10 cellular contexts compared by ENCODE assay signal in the genomic region with DNA sequence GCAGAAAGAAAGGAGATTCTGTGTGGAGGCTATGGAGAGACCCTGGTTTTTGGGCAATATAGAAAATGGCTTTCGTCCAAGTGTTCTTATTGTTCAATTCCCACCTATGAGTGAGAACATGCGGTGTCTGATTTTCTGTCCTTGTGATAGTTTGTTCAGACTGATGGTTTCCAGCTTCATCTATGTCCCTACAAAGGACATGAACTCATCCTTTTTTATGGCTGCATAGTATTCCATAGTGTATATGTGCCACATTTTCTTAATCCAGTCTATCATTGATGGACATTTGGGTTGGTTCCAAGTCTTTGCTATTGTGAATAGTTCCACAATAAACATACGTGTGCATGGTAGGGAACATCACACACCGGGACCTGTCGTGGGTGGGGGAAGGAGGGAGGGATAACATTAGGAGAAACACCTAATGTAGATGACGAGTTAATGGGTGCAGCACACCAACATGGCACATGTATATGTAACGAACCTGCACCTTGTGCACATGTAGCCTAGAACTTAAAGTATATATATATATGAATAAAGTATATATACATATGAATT. TPM values are rescaled to one million over a fixed set of nuclear protein-coding genes. Genes with fewer than 3 reads are reported as not detected.
A peak's percentile ranks its signal among the peaks of the same experiment; 100 is the strongest.
DNase-seq lines count a peak whose midpoint lies in the region; ATAC-seq and TF ChIP-seq lines count a peak whose summit lies in the region.
"Not testable (repeated sequence)": the region's sequence is repeated elsewhere in the genome, so short reads cannot be mapped to it uniquely, and the experiment has no call there.
"Had no signal": no experiment of that assay in that cellular context is flagged by ENCODE, and none has a peak within 500 bp of the region (broad histone marks: within the 10 kb centered on the region; RNA-seq: fewer than 3 reads in every experiment).

No MANE protein-coding gene starts in this region.

- peak overlapping the region in 3 of 4 donors; percentile 83 to 90 (median 88) for H3K27ac ChIP-seq in esophagus squamous epithelium

- not testable (repeated sequence) for H3K4me1 Mint-ChIP-seq in Calu3 (ENCODE audit: low read depth, unreplicated experiment); type B pancreatic cell (ENCODE audit: unreplicated experiment)
- peaks cover 52% of the 10 kb centered on the region for H3K4me1 Mint-ChIP-seq in activated CD4-positive, alpha-beta memory T cell treated with anti-CD3 and anti-CD28 coated beads for 36 hours (ENCODE audit: low read depth)
- peaks cover 48% of the 10 kb centered on the region for H3K4me1 Mint-ChIP-seq in activated naive CD8-positive, alpha-beta T cell treated with anti-CD3 and anti-CD28 coated beads, Interleukin-2, amount 50 U/mL, for 24 hours
- peaks cover 52 to 55% of the 10 kb centered on the region in 2 donors for H3K4me1 Mint-ChIP-seq in natural killer cell

- ATAC-seq in activated naive CD8-positive, alpha-beta T cell treated with anti-CD3 and anti-CD28 coated beads, Interleukin-2, amount 50 U/mL, for 24 hours; natural killer cell: not testable (repeated sequence)

- H3K27me3 Mint-ChIP-seq in Calu3 (ENCODE audit: unreplicated experiment) (peaks cover 26% of the 10 kb centered on the region), type B pancreatic cell (peaks cover 50% of the 10 kb centered on the region)
- not testable (repeated sequence) for H3K27me3 Mint-ChIP-seq in activated CD4-positive, alpha-beta memory T cell treated with anti-CD3 and anti-CD28 coated beads for 36 hours; activated naive CD8-positive, alpha-beta T cell treated with anti-CD3 and anti-CD28 coated beads, Interleukin-2, amount 50 U/mL, for 24 hours; natural killer cell (ENCODE audit: low read depth in 2 of 2)

- H3K27me3 ChIP-seq in NT2/D1 (ENCODE audit: insufficient read depth, insufficient read length); esophagus squamous epithelium: not testable (repeated sequence)

- not testable (repeated sequence) for H3K9ac ChIP-seq in NT2/D1 (ENCODE audit: insufficient read length, low read depth)

- DNase-seq in Calu3; HFF-Myc (ENCODE audit: extremely low read depth, low read depth); NT2/D1 (ENCODE audit: low read depth, low spot score); activated CD4-positive, alpha-beta memory T cell treated with anti-CD3 and anti-CD28 coated beads for 36 hours; activated naive CD8-positive, alpha-beta T cell treated with anti-CD3 and anti-CD28 coated beads, Interleukin-2, amount 50 U/mL, for 24 hours; esophagus squamous epithelium (lab: John Stamatoyannopoulos, UW); natural killer cell; type B pancreatic cell (ENCODE audit: extremely low spot score, unreplicated experiment): not testable (repeated sequence)

- H3K4me3 ChIP-seq in HFF-Myc (replicated peaks; ENCODE audit: low read depth, low read length) = peak overlapping the region; percentile 55
- H3K4me3 ChIP-seq in NT2/D1 (ENCODE audit: insufficient read length, low read depth) = peak overlapping the region; percentile 75
- H3K4me3 ChIP-seq in esophagus squamous epithelium = peak overlapping the region in 1 of 4 donors; percentile 52

- not testable (repeated sequence) for TF ChIP-seq POLR2A in esophagus squamous epithelium (IDR thresholded peaks at IDR 0.05)

- 66 to 74% methylated on average over 6 to 7 of the region's 7 CpGs for WGBS in esophagus squamous epithelium, 2 donors

- not testable (repeated sequence) for H3K9me3 ChIP-seq in NT2/D1 (ENCODE audit: insufficient read depth, low read length); esophagus squamous epithelium

- not testable (repeated sequence) for H3K4me1 ChIP-seq in NT2/D1 (ENCODE audit: insufficient read depth, insufficient read length)
- peaks cover 0 to 14% (median 5%) of the 10 kb centered on the region in 3 donors for H3K4me1 ChIP-seq in esophagus squamous epithelium

- peaks cover 17% of the 10 kb centered on the region for H3K36me3 Mint-ChIP-seq in Calu3 (ENCODE audit: insufficient read depth, unreplicated experiment)
- H3K36me3 Mint-ChIP-seq in activated CD4-positive, alpha-beta memory T cell treated with anti-CD3 and anti-CD28 coated beads for 36 hours; activated naive CD8-positive, alpha-beta T cell treated with anti-CD3 and anti-CD28 coated beads, Interleukin-2, amount 50 U/mL, for 24 hours (ENCODE audit: low read depth); natural killer cell; type B pancreatic cell: not testable (repeated sequence)

- CTCF ChIA-PET in Calu3 (lab: Charles Lee) = interaction anchor here (1.5 kb wide), 1 partner anchor 200 kb away, joined by 3 read pairs; no protein-coding TSS in a partner anchor
- CTCF ChIA-PET in activated CD4-positive, alpha-beta memory T cell treated with anti-CD3 and anti-CD28 coated beads for 36 hours (lab: Charles Lee) = interaction anchor here (1.4 to 1.7 kb wide), 2 partner anchors 52 to 200 kb away, joined by 5 read pairs; no protein-coding TSS in a partner anchor

- intact Hi-C loops in Calu3 (cut with micrococcal nuclease; ENCODE audit: unreplicated experiment); esophagus squamous epithelium (cut with DNase I); natural killer cell (cut with micrococcal nuclease): not testable (repeated sequence)
- intact Hi-C loops in activated CD4-positive, alpha-beta memory T cell treated with anti-CD3 and anti-CD28 coated beads for 36 hours (cut with micrococcal nuclease) = loop anchor here (10.0 kb wide), 1 partner anchor 206 kb away; the partner anchor contains the start of gene DUSP12

- not testable (repeated sequence) for H3K9me3 Mint-ChIP-seq in Calu3 (ENCODE audit: low read depth, unreplicated experiment); activated CD4-positive, alpha-beta memory T cell treated with anti-CD3 and anti-CD28 coated beads for 36 hours; activated naive CD8-positive, alpha-beta T cell treated with anti-CD3 and anti-CD28 coated beads, Interleukin-2, amount 50 U/mL, for 24 hours; natural killer cell; type B pancreatic cell

- H3K36me3 ChIP-seq in NT2/D1 (ENCODE audit: insufficient read depth, insufficient read length, low read length); esophagus squamous epithelium: not testable (repeated sequence)

- not testable (repeated sequence) for BruUV-seq in Calu3 (replicated peaks; lab: Mats Ljungman, UMichigan)

- not testable (repeated sequence) for TF ChIP-seq CTCF in Calu3 (IDR thresholded peaks at IDR 0.05; ENCODE audit: unreplicated experiment); HFF-Myc (IDR thresholded peaks at IDR 0.05; ENCODE audit: low read depth, low read length, missing control alignments); esophagus squamous epithelium (IDR thresholded peaks at IDR 0.05); natural killer cell (IDR thresholded peaks at IDR 0.05); type B pancreatic cell (conservative IDR thresholded peaks at IDR 0.05)

- POLR2A ChIA-PET in activated CD4-positive, alpha-beta memory T cell treated with anti-CD3 and anti-CD28 coated beads for 36 hours (lab: Charles Lee) = not testable (repeated sequence)

- not testable (repeated sequence) for H3K27ac Mint-ChIP-seq in Calu3 (ENCODE audit: unreplicated experiment); activated naive CD8-positive, alpha-beta T cell treated with anti-CD3 and anti-CD28 coated beads, Interleukin-2, amount 50 U/mL, for 24 hours; type B pancreatic cell
- H3K27ac Mint-ChIP-seq in activated CD4-positive, alpha-beta memory T cell treated with anti-CD3 and anti-CD28 coated beads for 36 hours = peak overlapping the region; percentile 33
- peak overlapping the region; percentile 95 to 100 for H3K27ac Mint-ChIP-seq in natural killer cell

- H3K4me3 Mint-ChIP-seq in Calu3 (ENCODE audit: low read depth, unreplicated experiment) (peak overlapping the region; percentile 92), natural killer cell (peak overlapping the region; percentile 99), type B pancreatic cell (peak overlapping the region; percentile 25)
- peak overlapping the region; percentile 95 for H3K4me3 Mint-ChIP-seq in activated CD4-positive, alpha-beta memory T cell treated with anti-CD3 and anti-CD28 coated beads for 36 hours
- H3K4me3 Mint-ChIP-seq in activated naive CD8-positive, alpha-beta T cell treated with anti-CD3 and anti-CD28 coated beads, Interleukin-2, amount 50 U/mL, for 24 hours = peak overlapping the region; percentile 21

RNA-seq across cellular contexts. Expression of gene FCGR3A, which starts 10.6 kb away (rescaled TPM):
- total RNA-seq in Calu3 (2022) = not detected in 2 replicates
- not detected for total RNA-seq in activated CD4-positive, alpha-beta memory T cell treated with anti-CD3 and anti-CD28 coated beads for 36 hours
- total RNA-seq in esophagus squamous epithelium = 10 to 100 TPM in 1 of 4 donors, 1 to 10 TPM in 2, under 1 TPM in 1; 0.23 to 15.5 (median 1.9) TPM
- total RNA-seq in natural killer cell = 100 to 1,000 TPM; 557 to 892 (median 848) TPM
- total RNA-seq in type B pancreatic cell (ENCODE audit: low replicate concordance) = 0.17 TPM in 1 of 2 replicates, not detected in the other
- total RNA-seq: fibroblast of lung, renal cortical epithelial cell had no signal

RNA-seq across cellular contexts. Expression of gene HSPA6, which starts 14.7 kb away (rescaled TPM):
- total RNA-seq in Calu3 (2022) (1.3 and 1.9 TPM in 2 replicates), esophagus squamous epithelium (1 to 10 TPM; 1.3 to 4.2 (median 3.2) TPM), natural killer cell (1 to 10 TPM; 5.8 to 6.5 (median 6.0) TPM), type B pancreatic cell (ENCODE audit: low replicate concordance) (0.77 and 1.0 TPM in 2 replicates)
- total RNA-seq in activated CD4-positive, alpha-beta memory T cell treated with anti-CD3 and anti-CD28 coated beads for 36 hours = under 1 TPM; 0.48 to 0.53 TPM

RNA-seq across cellular contexts. Expression of gene FCGR2A, which starts 33.7 kb away (rescaled TPM):
- not detected in 2 replicates for total RNA-seq in Calu3 (2022)
- total RNA-seq in activated CD4-positive, alpha-beta memory T cell treated with anti-CD3 and anti-CD28 coated beads for 36 hours = under 1 TPM in 1 of 2 experiments, not detected in 1; 0.14 TPM
- total RNA-seq in esophagus squamous epithelium = 10 to 100 TPM in 2 of 4 donors, 1 to 10 TPM in 2; 4.3 to 33.9 (median 19.6) TPM
- total RNA-seq in natural killer cell = 10 to 100 TPM in 2 of 3 donors, 1 to 10 TPM in 1; 7.5 to 34.6 (median 13.9) TPM
- 0.62 and 2.1 TPM in 2 replicates for total RNA-seq in type B pancreatic cell (ENCODE audit: low replicate concordance)

Comparison
In these comparisons a context has a peak if more than half of its experiments do, and no peak if none do; other contexts are left out.
1. H3K4me3 Mint-ChIP-seq: peak in every context shown above with its lines; median percentile 99 in natural killer cell; 95 in activated CD4-positive, alpha-beta memory T cell treated with anti-CD3 and anti-CD28 coated beads for 36 hours; 92 in Calu3; 25 in type B pancreatic cell; 21 in activated naive CD8-positive, alpha-beta T cell treated with anti-CD3 and anti-CD28 coated beads, Interleukin-2, amount 50 U/mL, for 24 hours.
2. RNA of gene FCGR3A, which starts 10.6 kb away (total RNA-seq): 557 to 892 TPM in natural killer cell; 0.23 to 15.5 TPM in esophagus squamous epithelium, not detected in activated CD4-positive, alpha-beta memory T cell treated with anti-CD3 and anti-CD28 coated beads for 36 hours, 0.17 TPM in type B pancreatic cell and not detected in Calu3; every median in the first group is over 10 times any median in the second.